In genomic region chr5:5473224-5473623, GRCh38 we compare ENCODE assay signal across 29 cellular contexts. TPM values are rescaled to one million over a fixed set of nuclear protein-coding genes. Genes with fewer than 3 reads are reported as not detected.
DNase-seq lines count a peak whose midpoint lies in the region; ATAC-seq and TF ChIP-seq lines count a peak whose summit lies in the region.
"Had no signal": no experiment of that assay in that cellular context is flagged by ENCODE, and none has a peak within 500 bp of the region (broad histone marks: within the 10 kb centered on the region; RNA-seq: fewer than 3 reads in every experiment).

No MANE protein-coding gene starts in this region.

- H3K27me3 Mint-ChIP-seq in Caco-2 (ENCODE audit: insufficient read depth, unreplicated experiment), result no peaks in the 10 kb centered on the region
- H3K27me3 Mint-ChIP-seq: activated CD4-positive, alpha-beta memory T cell treated with anti-CD3 and anti-CD28 coated beads for 36 hours; activated naive CD8-positive, alpha-beta T cell treated with anti-CD3 and anti-CD28 coated beads, Interleukin-2, amount 50 U/mL, for 24 hours; naive thymus-derived CD4-positive, alpha-beta T cell had no signal

- H2AFZ ChIP-seq in GM23248, result no peak overlapping the region
- H2AFZ ChIP-seq in MM.1S (ENCODE audit: low read length), result no peak overlapping the region
- H2AFZ ChIP-seq: PC-9 had no signal

- H4K20me1 ChIP-seq in GM23248 (ENCODE audit: insufficient read depth), result no peaks in the 10 kb centered on the region
- no peaks in the 10 kb centered on the region for H4K20me1 ChIP-seq in MM.1S (ENCODE audit: insufficient read depth, low read length)

- H3K4me1 Mint-ChIP-seq in Caco-2 (ENCODE audit: low read depth, unreplicated experiment), result no peaks in the 10 kb centered on the region
- H3K4me1 Mint-ChIP-seq: activated naive CD8-positive, alpha-beta T cell treated with anti-CD3 and anti-CD28 coated beads, Interleukin-2, amount 50 U/mL, for 24 hours; stimulated activated effector memory CD8-positive, alpha-beta T cell treated with anti-CD3 and anti-CD28 coated beads, Interleukin-12 subunit alpha, Interleukin-12 subunit beta, amount 100 ng/mL, for 72 hours had no signal

- H3K79me2 ChIP-seq in GM23248 (ENCODE audit: insufficient read depth), result no peaks in the 10 kb centered on the region
- no peaks in the 10 kb centered on the region for H3K79me2 ChIP-seq in MM.1S (ENCODE audit: low read length)

- no peak overlapping the region for H3K4me2 ChIP-seq in GM23248 (ENCODE audit: unreplicated experiment)
- no peak overlapping the region for H3K4me2 ChIP-seq in MM.1S (ENCODE audit: low read depth, low read length)
- H3K4me2 ChIP-seq: PC-9 had no signal

- POLR2A ChIA-PET in Caco-2 (lab: Charles Lee), result no interaction called here

- H3K9ac ChIP-seq in GM23248 (no peak overlapping the region), MM.1S (ENCODE audit: low read length) (no peak overlapping the region)

- H3K9me2 ChIP-seq in GM23248 (ENCODE audit: insufficient read depth) (no peaks in the 10 kb centered on the region), MM.1S (replicated peaks; ENCODE audit: insufficient read depth, low read length) (no peaks in the 10 kb centered on the region)

- no peak overlapping the region for H3K4me3 ChIP-seq in GM23248
- H3K4me3 ChIP-seq in RWPE2 (ENCODE audit: severe bottlenecking), result no peak overlapping the region
- no peak overlapping the region for H3K4me3 ChIP-seq in fibroblast of mammary gland (ENCODE audit: control insufficient read depth, low read depth, low read length)
- no peak overlapping the region for H3K4me3 ChIP-seq in Caco-2 (ENCODE audit: low read depth, low read length)
- no peak overlapping the region for H3K4me3 ChIP-seq in MM.1S (ENCODE audit: low read length)
- H3K4me3 ChIP-seq: dorsolateral prefrontal cortex, PC-9, prostate gland, tibial nerve had no signal

- H3K36me3 Mint-ChIP-seq in Caco-2 (ENCODE audit: insufficient read depth, unreplicated experiment), result peaks cover 45% of the 10 kb centered on the region

- no peaks in the 10 kb centered on the region for H3K27me3 ChIP-seq in GM23248 (replicated peaks; ENCODE audit: insufficient read depth)
- H3K27me3 ChIP-seq in RWPE2 (ENCODE audit: insufficient read depth, poor library complexity, severe bottlenecking), result peaks cover 3% of the 10 kb centered on the region
- H3K27me3 ChIP-seq in Caco-2 (replicated peaks; ENCODE audit: control insufficient read depth, insufficient read depth, low read length), result no peaks in the 10 kb centered on the region
- no peaks in the 10 kb centered on the region for H3K27me3 ChIP-seq in MM.1S (replicated peaks; ENCODE audit: insufficient read depth, low read length)
- H3K27me3 ChIP-seq: dorsolateral prefrontal cortex, tibial nerve had no signal

- peaks cover 15% of the 10 kb centered on the region for H3F3A ChIP-seq in GM23248 (ENCODE audit: insufficient read depth)
- no peaks in the 10 kb centered on the region for H3F3A ChIP-seq in MM.1S (ENCODE audit: insufficient read depth, low read length)

- no peak overlapping the region for H3K4me3 Mint-ChIP-seq in Caco-2 (ENCODE audit: unreplicated experiment)
- H3K4me3 Mint-ChIP-seq: activated CD4-positive, alpha-beta memory T cell treated with anti-CD3 and anti-CD28 coated beads for 36 hours; activated naive CD8-positive, alpha-beta T cell treated with anti-CD3 and anti-CD28 coated beads, Interleukin-2, amount 50 U/mL, for 24 hours; activated T-cell treated with anti-CD3 and anti-CD28 coated beads, Interleukin-2, amount 50 U/mL, for 72 hours; naive thymus-derived CD4-positive, alpha-beta T cell; stimulated activated effector memory CD8-positive, alpha-beta T cell treated with anti-CD3 and anti-CD28 coated beads, Interleukin-12 subunit alpha, Interleukin-12 subunit beta, amount 100 ng/mL, for 72 hours had no signal

- ATAC-seq in RWPE2 (ENCODE audit: low read depth), result peak; percentile 56; the same call in 2 of the 3 replicates
- ATAC-seq: activated naive CD8-positive, alpha-beta T cell treated with anti-CD3 and anti-CD28 coated beads, Interleukin-2, amount 50 U/mL, for 24 hours; activated T-cell treated with anti-CD3 and anti-CD28 coated beads, Interleukin-2, amount 50 U/mL, for 72 hours; naive thymus-derived CD4-positive, alpha-beta T cell; stimulated activated effector memory CD8-positive, alpha-beta T cell treated with anti-CD3 and anti-CD28 coated beads, Interleukin-12 subunit alpha, Interleukin-12 subunit beta, amount 100 ng/mL, for 72 hours had no signal

- H3K9me3 ChIP-seq in GM23248 (ENCODE audit: low read depth) (no peaks in the 10 kb centered on the region), RWPE2 (ENCODE audit: severe bottlenecking) (no peaks in the 10 kb centered on the region), Caco-2 (no peaks in the 10 kb centered on the region), MM.1S (replicated peaks; ENCODE audit: insufficient read depth, low read length) (no peaks in the 10 kb centered on the region)
- H3K9me3 ChIP-seq: prostate gland, tibial nerve had no signal

- in situ Hi-C loops in GM23248 (cut with MboI), result no loop called here

- intact Hi-C loops in Caco-2 (cut with micrococcal nuclease; ENCODE audit: unreplicated experiment), result no loop called here

- WGBS in GM23248 (ENCODE audit: low coverage in 1 of 2, low lambda C conversion rate in 2 of 2, missing lambda C conversion rate in 2 of 2), 2 experiments, result 90 to 93% methylated on average over 2 of the region's 2 CpGs

- CTCF ChIA-PET in Caco-2 (lab: Charles Lee), result no interaction called here

- DNase-seq in GM23248, result peak; percentile 75
- no peak for DNase-seq in RWPE2 (ENCODE audit: low spot score)
- peak; percentile 60 for DNase-seq in fibroblast of mammary gland (ENCODE audit: low read depth)
- peak; percentile 59 for DNase-seq in renal cortical epithelial cell (ENCODE audit: low read depth)
- no peak for DNase-seq in Caco-2
- DNase-seq in MM.1S, result no peak
- DNase-seq in NCI-H510A treated with DMSO at 0.1 percent for 48 hours (lab: John Stamatoyannopoulos, UW), result no peak
- DNase-seq: activated CD4-positive, alpha-beta memory T cell treated with anti-CD3 and anti-CD28 coated beads for 36 hours; activated CD4-positive, alpha-beta T cell treated with anti-CD3 and anti-CD28 coated beads for 1 hour; activated naive CD8-positive, alpha-beta T cell treated with anti-CD3 and anti-CD28 coated beads, Interleukin-2, amount 50 U/mL, for 24 hours; activated T-cell treated with anti-CD3 and anti-CD28 coated beads, Interleukin-2, amount 50 U/mL, for 72 hours; Calu3; DMS79 treated with DMSO at 0.1 percent for 48 hours; dorsolateral prefrontal cortex; GOT3; head of caudate nucleus; KBM-7; midbrain; naive thymus-derived CD4-positive, alpha-beta T cell; NCI-H1417 treated with DMSO at 0.1 percent for 48 hours; NCI-H2081 treated with DMSO at 0.1 percent for 48 hours; NCI-H226; NCI-H69; PC-9; Right ventricle myocardium superior; stimulated activated CD4-positive, alpha-beta T cell treated with anti-CD3 and anti-CD28 coated beads, Interleukin-15, amount 100 ng/mL, for 24 hours had no signal

- no peak overlapping the region for H3K27ac ChIP-seq in GM23248
- H3K27ac ChIP-seq in RWPE2 (ENCODE audit: poor library complexity, severe bottlenecking), result no peak overlapping the region
- H3K27ac ChIP-seq in MM.1S (ENCODE audit: low read length), result no peak overlapping the region
- H3K27ac ChIP-seq: dorsolateral prefrontal cortex, PC-9, prostate gland, tibial nerve had no signal

- H3K36me3 ChIP-seq in GM23248 (ENCODE audit: low read depth) (peaks cover 33% of the 10 kb centered on the region), RWPE2 (ENCODE audit: low read depth) (peaks cover 98% of the 10 kb centered on the region), Caco-2 (ENCODE audit: control insufficient read depth, insufficient read depth, low read length) (0 out of 2 replicates have a peak, but pooled peaks cover 2% of the 10 kb centered on the region), MM.1S (replicated peaks; ENCODE audit: insufficient read depth, low read length) (no peaks in the 10 kb centered on the region)
- H3K36me3 ChIP-seq: prostate gland had no signal

- H3K27ac Mint-ChIP-seq in Caco-2 (ENCODE audit: unreplicated experiment), result no peak overlapping the region
- H3K27ac Mint-ChIP-seq: activated CD4-positive, alpha-beta memory T cell treated with anti-CD3 and anti-CD28 coated beads for 36 hours; activated naive CD8-positive, alpha-beta T cell treated with anti-CD3 and anti-CD28 coated beads, Interleukin-2, amount 50 U/mL, for 24 hours; activated T-cell treated with anti-CD3 and anti-CD28 coated beads, Interleukin-2, amount 50 U/mL, for 72 hours; naive thymus-derived CD4-positive, alpha-beta T cell; stimulated activated effector memory CD8-positive, alpha-beta T cell treated with anti-CD3 and anti-CD28 coated beads, Interleukin-12 subunit alpha, Interleukin-12 subunit beta, amount 100 ng/mL, for 72 hours had no signal

- no peaks in the 10 kb centered on the region for H3K9me3 Mint-ChIP-seq in Caco-2 (ENCODE audit: unreplicated experiment)
- H3K9me3 Mint-ChIP-seq: activated CD4-positive, alpha-beta memory T cell treated with anti-CD3 and anti-CD28 coated beads for 36 hours; activated T-cell treated with anti-CD3 and anti-CD28 coated beads, Interleukin-2, amount 50 U/mL, for 72 hours; stimulated activated effector memory CD8-positive, alpha-beta T cell treated with anti-CD3 and anti-CD28 coated beads, Interleukin-12 subunit alpha, Interleukin-12 subunit beta, amount 100 ng/mL, for 72 hours had no signal

- no TSS peak for BruUV-seq in Caco-2 (replicated peaks; lab: Mats Ljungman, UMichigan)

- TF ChIP-seq CTCF in RWPE2 (IDR thresholded peaks at IDR 0.05; ENCODE audit: poor library complexity, severe bottlenecking) (no peak), fibroblast of mammary gland (conservative IDR thresholded peaks at IDR 0.05; ENCODE audit: control insufficient read depth, insufficient read depth, low read depth, low read length) (no peak), Caco-2 (IDR thresholded peaks at IDR 0.05; ENCODE audit: insufficient read depth in 1 of 2, low read depth in 1 of 2, low read length in 1 of 2, severe bottlenecking in 1 of 2, unreplicated experiment in 1 of 2) (no peak), MM.1S (IDR thresholded peaks at IDR 0.05; ENCODE audit: low read length) (no peak)

- H3K4me1 ChIP-seq in GM23248 (ENCODE audit: insufficient read depth) (peaks cover 8% of the 10 kb centered on the region), RWPE2 (ENCODE audit: insufficient read depth, poor library complexity, severe bottlenecking) (peaks cover 4% of the 10 kb centered on the region), Caco-2 (no peaks in the 10 kb centered on the region), MM.1S (ENCODE audit: low read length) (no peaks in the 10 kb centered on the region)
- H3K4me1 ChIP-seq: prostate gland, tibial nerve had no signal

RNA-seq across cellular contexts. Expression of gene ICE1, which starts 50.7 kb away (rescaled TPM):
- 13.4 and 17.0 TPM in 2 replicates for total RNA-seq in GM23248 (2014; rRNA removed; shearing (Covaris generic))
- polyA plus RNA-seq in GM23248 (2016; fragmentation: Nextera tagmentation; extraction: Ambion mirVana), result 10.8 and 12.2 TPM in 2 replicates
- total RNA-seq in renal cortical epithelial cell (30.0 and 47.1 TPM in 2 replicates), Caco-2 (2022) (30.6 and 33.9 TPM in 2 replicates)

Comparison
In these comparisons a context has a peak if more than half of its experiments do, and no peak if none do; other contexts are left out.
1. DNase-seq: peak in GM23248 (single experiment), fibroblast of mammary gland (single experiment) and renal cortical epithelial cell (single experiment); none in RWPE2 (single experiment), Caco-2 (0 of 2), MM.1S (single experiment) and NCI-H510A treated with DMSO at 0.1 percent for 48 hours (single experiment).